In genomic region chr11:90294091-90294490, GRCh38 we compare ENCODE assay signal across 7 cellular contexts.
"Had no signal": no experiment of that assay in that cellular context is flagged by ENCODE, and none has a peak within 500 bp of the region (broad histone marks: within the 10 kb centered on the region; RNA-seq: fewer than 3 reads in every experiment).

No MANE protein-coding gene starts in this region.

- H3K9ac ChIP-seq: GM23248 had no signal

- ATAC-seq: HCT116 had no signal

- H3K27ac ChIP-seq: GM23248, HL-60 had no signal

- H3K4me3 ChIP-seq: GM23248 had no signal

- DNase-seq: GM23248, GOT3, H9, HFFc6, KBM-7 had no signal
